11 cellular contexts compared by ENCODE assay signal in the genomic region with DNA sequence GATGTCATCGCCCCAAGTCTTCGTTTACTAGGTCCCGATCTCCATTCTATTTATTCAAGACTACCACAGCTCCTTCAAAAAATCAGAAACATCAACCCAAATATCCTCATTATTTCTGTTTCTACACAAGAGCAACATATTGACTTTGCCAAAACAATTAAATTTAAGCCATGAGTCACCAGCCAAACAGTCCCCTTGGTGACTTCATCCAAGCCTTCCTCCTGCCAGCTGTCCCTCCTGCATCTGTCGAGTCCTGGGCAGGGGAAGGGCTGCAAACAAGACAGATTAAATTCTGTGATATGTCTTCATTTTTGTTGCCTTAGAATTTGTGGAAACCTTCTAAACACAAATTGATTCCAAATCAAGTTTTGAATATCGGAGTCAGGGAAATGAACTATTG.
A peak's percentile ranks its signal among the peaks of the same experiment; 100 is the strongest.
DNase-seq lines count a peak whose midpoint lies in the region; ATAC-seq and TF ChIP-seq lines count a peak whose summit lies in the region.
"Had no signal": no experiment of that assay in that cellular context is flagged by ENCODE, and none has a peak within 500 bp of the region (broad histone marks: within the 10 kb centered on the region; RNA-seq: fewer than 3 reads in every experiment).

No MANE protein-coding gene starts in this region.

- no peaks in the 10 kb centered on the region for H3K36me3 ChIP-seq in BLaER1 treated with 17β-estradiol and CSF1 and Interleukin-3, amounts not matched to agents 10 nM and 100 nM
- no peaks in the 10 kb centered on the region for H3K36me3 ChIP-seq in MG63
- H3K36me3 ChIP-seq: left lung had no signal

- peak; percentile 76 for DNase-seq in MG63
- DNase-seq in amniotic stem cell (lab: John Stamatoyannopoulos, UW): peak; percentile 2
- DNase-seq in lower leg skin (ENCODE audit: low spot score in 2 of 2): peak; percentile 28 to 83
- DNase-seq in NCI-H345 treated with DMSO at 0.1 percent for 48 hours (lab: John Stamatoyannopoulos, UW; ENCODE audit: unreplicated experiment): no peak
- DNase-seq in RWPE1 (ENCODE audit: low spot score): no peak
- DNase-seq: DND-41, left lung, NCI-H345 had no signal

- intact Hi-C loops in lower leg skin (cut with DNase I; ENCODE audit: low total_unique reads): no loop called here

- H4K20me1 ChIP-seq in BLaER1 treated with 17β-estradiol and CSF1 and Interleukin-3, amounts not matched to agents 10 nM and 100 nM: no peaks in the 10 kb centered on the region

- WGBS in lower leg skin, 2 donors: 53 to 54% methylated on average over 5 of the region's 5 CpGs

- POLR2A ChIA-PET in RWPE1 (lab: Yijun Ruan, JAX; ENCODE audit: low non-redundant PET): no interaction called here

- peak overlapping the region in 2 of 11 experiments; percentile 10 to 60; a peak in 2 of 22 replicates for H3K27ac ChIP-seq in BLaER1 treated with 17β-estradiol and CSF1 and Interleukin-3, amounts not matched to agents 10 nM and 100 nM
- no peak overlapping the region for H3K27ac ChIP-seq in RWPE1

- no peaks in the 10 kb centered on the region for H3K36me3 Mint-ChIP-seq in activated T-helper 17 cell treated with anti-CD3 and anti-CD28 coated beads, Interleukin-2, amount 50 U/mL, for 72 hours (ENCODE audit: low read depth)

- peaks cover 11% of the 10 kb centered on the region for H3K27me3 Mint-ChIP-seq in activated T-helper 17 cell treated with anti-CD3 and anti-CD28 coated beads, Interleukin-2, amount 50 U/mL, for 72 hours

- CTCF ChIA-PET in RWPE1 (lab: Yijun Ruan, JAX): no interaction called here

- H3K27me3 ChIP-seq in BLaER1 treated with 17β-estradiol and CSF1 and Interleukin-3, amounts not matched to agents 10 nM and 100 nM: no peaks in the 10 kb centered on the region
- no peaks in the 10 kb centered on the region for H3K27me3 ChIP-seq in MG63
- H3K27me3 ChIP-seq: left lung had no signal

- no peak for ATAC-seq in GM19467 (IDR thresholded peaks at IDR 0.05; ENCODE audit: unreplicated experiment)
- no peak for ATAC-seq in activated T-helper 17 cell treated with anti-CD3 and anti-CD28 coated beads, Interleukin-2, amount 50 U/mL, for 72 hours (replicated peaks)
- ATAC-seq: left lung had no signal

- H3K27ac Mint-ChIP-seq in activated T-helper 17 cell treated with anti-CD3 and anti-CD28 coated beads, Interleukin-2, amount 50 U/mL, for 72 hours: no peak overlapping the region

- TF ChIP-seq CTCF in lower leg skin (IDR thresholded peaks at IDR 0.05) (no peak), RWPE1 (conservative IDR thresholded peaks at IDR 0.05; ENCODE audit: low read depth) (no peak)

- H3K4me2 ChIP-seq in BLaER1 treated with 17β-estradiol and CSF1 and Interleukin-3, amounts not matched to agents 10 nM and 100 nM: peak overlapping the region in 8 of 11 experiments; percentile 9 to 78 (median 64); a peak in 15 of 22 replicates

- H3K4me3 Mint-ChIP-seq in activated T-helper 17 cell treated with anti-CD3 and anti-CD28 coated beads, Interleukin-2, amount 50 U/mL, for 72 hours: no peak overlapping the region

- H3K9me3 Mint-ChIP-seq in activated T-helper 17 cell treated with anti-CD3 and anti-CD28 coated beads, Interleukin-2, amount 50 U/mL, for 72 hours: no peaks in the 10 kb centered on the region

- peaks cover 25 to 57% (median 43%) of the 10 kb centered on the region in 10 experiments for H3K4me1 ChIP-seq in BLaER1 treated with 17β-estradiol and CSF1 and Interleukin-3, amounts not matched to agents 10 nM and 100 nM

- TF ChIP-seq POLR2A in lower leg skin (IDR thresholded peaks at IDR 0.05): no peak

- H3K9me3 ChIP-seq in BLaER1 treated with 17β-estradiol and CSF1 and Interleukin-3, amounts not matched to agents 10 nM and 100 nM (replicated peaks in 1 of 11): peaks cover 0 to 5% (median 0%) of the 10 kb centered on the region in 11 experiments; a peak in 2 of 22 replicates
- no peaks in the 10 kb centered on the region for H3K9me3 ChIP-seq in MG63
- H3K9me3 ChIP-seq: left lung had no signal

- H3K4me3 ChIP-seq in BLaER1 treated with 17β-estradiol and CSF1 and Interleukin-3, amounts not matched to agents 10 nM and 100 nM: no peak overlapping the region
- H3K4me3 ChIP-seq in MG63 (no peak overlapping the region), lower leg skin (ENCODE audit: low read depth, poor library complexity, severe bottlenecking) (no peak overlapping the region)
- H3K4me3 ChIP-seq: left lung had no signal

- H3K4me1 Mint-ChIP-seq in activated T-helper 17 cell treated with anti-CD3 and anti-CD28 coated beads, Interleukin-2, amount 50 U/mL, for 72 hours: no peaks in the 10 kb centered on the region

- no peak overlapping the region for H3K9ac ChIP-seq in BLaER1 treated with 17β-estradiol and CSF1 and Interleukin-3, amounts not matched to agents 10 nM and 100 nM

Comparison
In these comparisons a context has a peak if more than half of its experiments do, and no peak if none do; other contexts are left out.
1. DNase-seq: peak in MG63 (single experiment), amniotic stem cell (single experiment) and lower leg skin (2 of 2); none in NCI-H345 treated with DMSO at 0.1 percent for 48 hours (single experiment) and RWPE1 (single experiment).